ENCODE assay signal across 1 cellular context in genomic region chr22:41256898-41257260, GRCh38.
TF ChIP-seq lines count a peak whose summit lies in the region.

No MANE protein-coding gene starts in this region.

TF ChIP-seq in HCT116, 20 proteins besides CTCF, POLR2A, EP300 and RAD21:
- no peak for TF ChIP-seq SIN3A (IDR thresholded peaks at IDR 0.05; ENCODE audit: low read depth)
- TF ChIP-seq CBX3 (IDR thresholded peaks at IDR 0.05; ENCODE audit: low read depth), result no peak
- no peak for TF ChIP-seq ATF3 (IDR thresholded peaks at IDR 0.05)
- TF ChIP-seq SP1 (IDR thresholded peaks at IDR 0.05; ENCODE audit: low read depth), result no peak
- no peak for TF ChIP-seq JUND (IDR thresholded peaks at IDR 0.05)
- no peak for TF ChIP-seq TCF7L2 (IDR thresholded peaks at IDR 0.05; ENCODE audit: borderline replicate concordance, extremely low read depth, insufficient read depth, insufficient read length)
- no peak for TF ChIP-seq ZNF274 (IDR thresholded peaks at IDR 0.05; ENCODE audit: low read depth, low read length)
- no peak for TF ChIP-seq CEBPB (IDR thresholded peaks at IDR 0.05; ENCODE audit: low read depth)
